8 cellular contexts compared by ENCODE assay signal in the genomic region with DNA sequence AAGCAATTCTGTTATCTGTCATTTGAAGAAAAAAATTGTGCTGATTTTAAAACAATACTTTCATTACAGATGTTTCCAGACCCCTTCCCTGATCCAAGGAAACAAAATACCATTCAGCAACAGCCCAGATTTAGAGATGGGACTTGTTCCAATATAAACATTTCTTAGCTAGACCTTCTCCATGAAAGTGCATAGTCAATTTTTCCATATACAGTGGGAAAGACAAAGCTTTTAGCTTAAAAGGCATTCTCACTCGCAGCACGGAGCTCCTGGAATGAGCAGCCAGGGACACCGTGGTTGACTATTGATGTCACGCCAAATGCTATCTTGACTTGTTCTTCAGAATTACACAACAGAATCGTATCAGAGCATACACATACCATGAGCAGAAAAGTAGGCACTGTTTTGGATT. TPM values are rescaled to one million over a fixed set of nuclear protein-coding genes. Genes with fewer than 3 reads are reported as not detected.
DNase-seq lines count a peak whose midpoint lies in the region; TF ChIP-seq lines count a peak whose summit lies in the region.
"Had no signal": no experiment of that assay in that cellular context is flagged by ENCODE, and none has a peak within 500 bp of the region (broad histone marks: within the 10 kb centered on the region; RNA-seq: fewer than 3 reads in every experiment).

No MANE protein-coding gene starts in this region.

- peak in 1 of 2 donors; percentile 66 for TF ChIP-seq EP300 in tibial nerve (IDR thresholded peaks at IDR 0.05)

- H3K9me3 Mint-ChIP-seq in activated CD4-positive, alpha-beta memory T cell treated with anti-CD3 and anti-CD28 coated beads, Interleukin-2, amount 10 ng/mL, durations not matched to agents 7 days and 5 days, result no peaks in the 10 kb centered on the region
- H3K9me3 Mint-ChIP-seq: naive thymus-derived CD8-positive, alpha-beta T cell had no signal

- H3K36me3 Mint-ChIP-seq in activated CD4-positive, alpha-beta memory T cell treated with anti-CD3 and anti-CD28 coated beads, Interleukin-2, amount 10 ng/mL, durations not matched to agents 7 days and 5 days (ENCODE audit: low read depth), result no peaks in the 10 kb centered on the region
- H3K36me3 Mint-ChIP-seq: naive thymus-derived CD8-positive, alpha-beta T cell had no signal

- H3K36me3 ChIP-seq in Peyer's patch (no peaks in the 10 kb centered on the region), tibial nerve (no peaks in the 10 kb centered on the region), mesendoderm (ENCODE audit: control insufficient read depth, insufficient read depth, low read length) (no peaks in the 10 kb centered on the region)

- no peak overlapping the region for H3K27ac Mint-ChIP-seq in activated CD4-positive, alpha-beta memory T cell treated with anti-CD3 and anti-CD28 coated beads, Interleukin-2, amount 10 ng/mL, durations not matched to agents 7 days and 5 days
- H3K27ac Mint-ChIP-seq: naive thymus-derived CD8-positive, alpha-beta T cell had no signal

- no peak overlapping the region for H2BK5ac ChIP-seq in mesendoderm (ENCODE audit: low read length)

- H2BK120ac ChIP-seq in mesendoderm (ENCODE audit: low read depth, low read length), result no peak overlapping the region

- intact Hi-C loops in dorsolateral prefrontal cortex (cut with DNase I), result no loop called here

- no peak overlapping the region for H3K4me2 ChIP-seq in mesendoderm (ENCODE audit: low read length)

- no peak overlapping the region for H3K23ac ChIP-seq in mesendoderm (ENCODE audit: low read length)

- 9% methylated on average over 5 of the region's 5 CpGs for WGBS in tibial nerve, 2 donors
- WGBS in mesendoderm (ENCODE audit: extremely low coverage, insufficient coverage, low lambda C conversion rate), result no CpG with 5 or more reads among the region's 5 CpGs

- no peak overlapping the region for H2AK5ac ChIP-seq in mesendoderm (ENCODE audit: low read length)

- H3K27ac ChIP-seq in Peyer's patch, result peak overlapping the region in 3 of 4 donors; percentile 42 to 79 (median 45)
- peak overlapping the region in 37 of 59 donors; percentile 2 to 83 (median 37) for H3K27ac ChIP-seq in dorsolateral prefrontal cortex
- peak overlapping the region; percentile 10 to 84 (median 74) for H3K27ac ChIP-seq in tibial nerve
- no peak overlapping the region for H3K27ac ChIP-seq in mesendoderm (ENCODE audit: low read depth, low read length)

- H3K4me1 ChIP-seq in Peyer's patch, result peaks cover 0 to 1% (median 0%) of the 10 kb centered on the region in 4 donors
- H3K4me1 ChIP-seq in tibial nerve, result peaks cover 0 to 88% (median 38%) of the 10 kb centered on the region in 4 donors
- H3K4me1 ChIP-seq in mesendoderm (ENCODE audit: control insufficient read depth, low read depth, low read length), result no peaks in the 10 kb centered on the region

- H3K9me3 ChIP-seq in Peyer's patch, result no peaks in the 10 kb centered on the region
- no peaks in the 10 kb centered on the region for H3K9me3 ChIP-seq in tibial nerve

- H3K4me1 Mint-ChIP-seq in activated CD4-positive, alpha-beta memory T cell treated with anti-CD3 and anti-CD28 coated beads, Interleukin-2, amount 10 ng/mL, durations not matched to agents 7 days and 5 days, result peaks cover 24% of the 10 kb centered on the region
- H3K4me1 Mint-ChIP-seq: naive thymus-derived CD8-positive, alpha-beta T cell had no signal

- no peaks in the 10 kb centered on the region for H3K27me3 ChIP-seq in Peyer's patch
- H3K27me3 ChIP-seq in dorsolateral prefrontal cortex, result no peaks in the 10 kb centered on the region
- no peaks in the 10 kb centered on the region for H3K27me3 ChIP-seq in tibial nerve
- no peaks in the 10 kb centered on the region for H3K27me3 ChIP-seq in mesendoderm (ENCODE audit: insufficient read depth, low read length, poor library complexity)

- POLR2A ChIA-PET in activated CD4-positive, alpha-beta memory T cell treated with anti-CD3 and anti-CD28 coated beads, Interleukin-2, amount 10 ng/mL, durations not matched to agents 7 days and 5 days (lab: Charles Lee), result no interaction called here

- no peak overlapping the region for H4K8ac ChIP-seq in mesendoderm (ENCODE audit: low read depth, low read length)

- no peaks in the 10 kb centered on the region for H3K79me2 ChIP-seq in mesendoderm (ENCODE audit: control insufficient read depth, insufficient read depth, low read length)

- TF ChIP-seq POLR2A in Peyer's patch (IDR thresholded peaks at IDR 0.05), result no peak
- no peak for TF ChIP-seq POLR2A in tibial nerve (IDR thresholded peaks at IDR 0.05)

- H3K79me1 ChIP-seq in mesendoderm (ENCODE audit: low read length), result no peaks in the 10 kb centered on the region

- no peak overlapping the region for H3K9ac ChIP-seq in mesendoderm (ENCODE audit: low read length)

- H3K4ac ChIP-seq in mesendoderm (ENCODE audit: low read depth, low read length), result no peak overlapping the region

- peaks cover 73% of the 10 kb centered on the region for H3K27me3 Mint-ChIP-seq in activated CD4-positive, alpha-beta memory T cell treated with anti-CD3 and anti-CD28 coated beads, Interleukin-2, amount 10 ng/mL, durations not matched to agents 7 days and 5 days

- H4K5ac ChIP-seq in mesendoderm (ENCODE audit: low read length), result no peak overlapping the region

- no peak overlapping the region for H3K18ac ChIP-seq in mesendoderm (ENCODE audit: low read length)

- DNase-seq in Peyer's patch, result no peak
- no peak for DNase-seq in dorsolateral prefrontal cortex
- DNase-seq in lung microvascular endothelial cell (ENCODE audit: low read depth in 2 of 2), result peak; percentile 92 to 98
- DNase-seq in tibial nerve (ENCODE audit: low spot score in 2 of 2), result peak in 1 of 2 donors; percentile 49
- no peak for DNase-seq in mesendoderm
- no peak for DNase-seq in NK-92 (lab: John Stamatoyannopoulos, UW; ENCODE audit: unreplicated experiment)
- DNase-seq in activated CD4-positive, alpha-beta memory T cell treated with anti-CD3 and anti-CD28 coated beads, Interleukin-2, amount 10 ng/mL, durations not matched to agents 7 days and 5 days, result no peak
- DNase-seq: naive thymus-derived CD8-positive, alpha-beta T cell had no signal

- CTCF ChIA-PET in activated CD4-positive, alpha-beta memory T cell treated with anti-CD3 and anti-CD28 coated beads, Interleukin-2, amount 10 ng/mL, durations not matched to agents 7 days and 5 days (lab: Charles Lee), result interaction anchor here (1.4 kb wide), 1 partner anchor 20 kb away, joined by 3 read pairs; no protein-coding TSS in a partner anchor

- no peak overlapping the region for H2BK15ac ChIP-seq in mesendoderm (replicated peaks; ENCODE audit: low read depth)

- TF ChIP-seq CTCF in Peyer's patch (IDR thresholded peaks at IDR 0.05) (no peak), dorsolateral prefrontal cortex (IDR thresholded peaks at IDR 0.05 in 54 of 56, conservative IDR thresholded peaks at IDR 0.05 in 2 of 56; ENCODE audit: low read depth in 1 of 56, partially characterized antibody in 56 of 56) (no peak), tibial nerve (IDR thresholded peaks at IDR 0.05) (no peak)

- no peak overlapping the region for H3K4me3 Mint-ChIP-seq in activated CD4-positive, alpha-beta memory T cell treated with anti-CD3 and anti-CD28 coated beads, Interleukin-2, amount 10 ng/mL, durations not matched to agents 7 days and 5 days
- H3K4me3 Mint-ChIP-seq: naive thymus-derived CD8-positive, alpha-beta T cell had no signal

- H3K56ac ChIP-seq in mesendoderm (ENCODE audit: low read length), result no peak overlapping the region

- H3K4me3 ChIP-seq in Peyer's patch, result no peak overlapping the region
- H3K4me3 ChIP-seq in dorsolateral prefrontal cortex, result peak overlapping the region in 5 of 59 donors; percentile 0 to 20 (median 7)
- peak overlapping the region in 1 of 4 donors; percentile 9 for H3K4me3 ChIP-seq in tibial nerve
- no peak overlapping the region for H3K4me3 ChIP-seq in mesendoderm (ENCODE audit: low read length)

RNA-seq across cellular contexts. Expression of a gene that starts 21.5 kb away (rescaled TPM):
- total RNA-seq in Peyer's patch (10 to 100 TPM in 3 of 4 donors, 1 to 10 TPM in 1; 10.0 to 99.0 (median 28.9) TPM), dorsolateral prefrontal cortex (10 to 100 TPM; 11.7 to 46.8 (median 26.5) TPM), lung microvascular endothelial cell (456 and 465 TPM in 2 replicates), tibial nerve (100 to 1,000 TPM; 229 to 524 (median 468) TPM)
- polyA plus RNA-seq in mesendoderm (2013, experiment 1 of 2), result 3.3 TPM
- 1.6 TPM for polyA plus RNA-seq in mesendoderm (2013, experiment 2 of 2)
- total RNA-seq in activated CD4-positive, alpha-beta memory T cell treated with anti-CD3 and anti-CD28 coated beads, Interleukin-2, amount 10 ng/mL, durations not matched to agents 7 days and 5 days, result not detected
- total RNA-seq: naive thymus-derived CD8-positive, alpha-beta T cell had no signal
- polyA plus RNA-seq: naive thymus-derived CD8-positive, alpha-beta T cell had no signal

Comparison
In these comparisons a context has a peak if more than half of its experiments do, and no peak if none do; other contexts are left out.
1. DNase-seq: peak in lung microvascular endothelial cell (2 of 2); none in Peyer's patch (0 of 3), dorsolateral prefrontal cortex (0 of 10), mesendoderm (single experiment), NK-92 (single experiment) and activated CD4-positive, alpha-beta memory T cell treated with anti-CD3 and anti-CD28 coated beads, Interleukin-2, amount 10 ng/mL, durations not matched to agents 7 days and 5 days (single experiment).
2. RNA of a gene that starts 21.5 kb away (total RNA-seq): 229 to 524 TPM in tibial nerve, 456 to 465 TPM in lung microvascular endothelial cell, 10.0 to 99.0 TPM in Peyer's patch and 11.7 to 46.8 TPM in dorsolateral prefrontal cortex; not detected in activated CD4-positive, alpha-beta memory T cell treated with anti-CD3 and anti-CD28 coated beads, Interleukin-2, amount 10 ng/mL, durations not matched to agents 7 days and 5 days; every median in the first group is over 10 times any median in the second.